16 cellular contexts compared by ENCODE assay signal in genomic region chr7:113099284-113099919, GRCh38. TPM values are rescaled to one million over a fixed set of nuclear protein-coding genes. Genes with fewer than 3 reads are reported as not detected.
A peak's percentile ranks its signal among the peaks of the same experiment; 100 is the strongest.
DNase-seq lines count a peak whose midpoint lies in the region; ATAC-seq, FAIRE-seq and TF ChIP-seq lines count a peak whose summit lies in the region.
"Had no signal": no experiment of that assay in that cellular context is flagged by ENCODE, and none has a peak within 500 bp of the region (broad histone marks: within the 10 kb centered on the region; RNA-seq: fewer than 3 reads in every experiment).

No MANE protein-coding gene starts in this region.

- TF ChIP-seq EP300 in Ishikawa (IDR thresholded peaks at IDR 0.05; ENCODE audit: borderline replicate concordance) = no peak

- H3K36me3 ChIP-seq in bronchial epithelial cell (ENCODE audit: control insufficient read depth, insufficient read depth, low read length) (no peaks in the 10 kb centered on the region), stomach smooth muscle (ENCODE audit: control insufficient read depth in 2 of 2, insufficient read depth in 2 of 2, low read length in 2 of 2) (no peaks in the 10 kb centered on the region)
- H3K36me3 ChIP-seq: BLaER1 had no signal

- no peaks in the 10 kb centered on the region for H3K27me3 ChIP-seq in bronchial epithelial cell (ENCODE audit: control insufficient read depth, insufficient read depth, low read length)
- H3K27me3 ChIP-seq in stomach smooth muscle (ENCODE audit: control insufficient read depth in 1 of 2, insufficient read depth in 2 of 2, low read length in 2 of 2) = no peaks in the 10 kb centered on the region
- H3K27me3 ChIP-seq: BLaER1 had no signal

- FAIRE-seq in bronchial epithelial cell (lab: Jason Lieb, UNC) = no peak
- no peak for FAIRE-seq in urothelium cell line (lab: Jason Lieb, UNC)

- H3K27ac ChIP-seq in stomach smooth muscle (ENCODE audit: low read length) = no peak overlapping the region
- H3K27ac ChIP-seq: BLaER1, skin epidermis had no signal

- peak overlapping the region; percentile 15 for H3K4me3 ChIP-seq in bronchial epithelial cell (ENCODE audit: low read depth, low read length)
- H3K4me3 ChIP-seq in stomach smooth muscle (ENCODE audit: low read length in 2 of 2) = peak overlapping the region; percentile 16 to 52
- H3K4me3 ChIP-seq: BLaER1, skin epidermis had no signal

- H3K9me3 ChIP-seq in stomach smooth muscle (ENCODE audit: control insufficient read depth in 2 of 2, low read length in 2 of 2) = no peaks in the 10 kb centered on the region
- H3K9me3 ChIP-seq: BLaER1 had no signal

- peak; percentile 92 for DNase-seq in bronchial epithelial cell (ENCODE audit: low read depth)
- DNase-seq in kidney tubule cell (ENCODE audit: low spot score) = peak; percentile 25
- DNase-seq in activated effector memory CD4-positive, alpha-beta T cell treated with Interleukin-2 at 50 U/mL for 16 hours = no peak
- no peak for DNase-seq in urothelium cell line (ENCODE audit: low spot score)
- DNase-seq: activated CD8-positive, alpha-beta T cell treated with anti-CD3 and anti-CD28 coated beads for 36 hours; amniotic stem cell; H7; hypothalamus; NCI-H2227 treated with DMSO at 0.1 percent for 48 hours; stimulated activated naive B cell treated with anti-CD40 and anti-IgM and Interleukin-4, amounts not matched to agents 10 μg/mL and 1 μg/mL and 100 μg/mL, for 72 hours had no signal

- no peak for ATAC-seq in GM21390 (IDR thresholded peaks at IDR 0.05; ENCODE audit: unreplicated experiment)
- ATAC-seq: activated CD8-positive, alpha-beta T cell treated with anti-CD3 and anti-CD28 coated beads for 36 hours; stimulated activated naive B cell treated with anti-CD40 and anti-IgM and Interleukin-4, amounts not matched to agents 10 μg/mL and 1 μg/mL and 100 μg/mL, for 72 hours had no signal

- H3K9ac ChIP-seq in stomach smooth muscle (ENCODE audit: low read length in 2 of 2) = peak overlapping the region in 1 of 2 donors; percentile 44
- H3K9ac ChIP-seq: BLaER1 had no signal

- TF ChIP-seq RAD21 in Ishikawa (IDR thresholded peaks at IDR 0.05; ENCODE audit: low read depth) = no peak

- TF ChIP-seq CTCF in bronchial epithelial cell (IDR thresholded peaks at IDR 0.05; ENCODE audit: insufficient read depth, low read length, severe bottlenecking) = no peak

- H3K4me1 ChIP-seq in stomach smooth muscle (ENCODE audit: control insufficient read depth, insufficient read depth, low read length) = no peaks in the 10 kb centered on the region
- H3K4me1 ChIP-seq: BLaER1 had no signal

TF ChIP-seq in Ishikawa, 13 proteins besides CTCF, POLR2A, EP300 and RAD21:
- TF ChIP-seq FOXM1 (IDR thresholded peaks at IDR 0.05; ENCODE audit: borderline replicate concordance, low read depth) (no peak), USF1 (IDR thresholded peaks at IDR 0.05) (no peak), TEAD4 (IDR thresholded peaks at IDR 0.05) (peak; percentile 66)

RNA-seq across cellular contexts. Expression of gene GPR85, which starts 12.8 kb away (rescaled TPM):
- total RNA-seq in bronchial epithelial cell = 0.26 and 0.77 TPM in 2 replicates
- total RNA-seq: activated CD8-positive, alpha-beta T cell treated with anti-CD3 and anti-CD28 coated beads for 36 hours; activated T-helper 1 cell treated with anti-CD3 and anti-CD28 coated beads, Interleukin-12 subunit alpha, Interleukin-12 subunit beta, Interleukin-2, Interleukin-4 antibody, amounts not matched to agents 30 ng/mL and 10 ng/mL and 1 ng/mL, durations not matched to agents 14 hours and 24 hours and 36 hours had no signal

RNA-seq across cellular contexts. Expression of gene SMIM30, which starts 19.0 kb away (rescaled TPM):
- 28.2 and 55.4 TPM in 2 replicates for total RNA-seq in bronchial epithelial cell

Comparison
In these comparisons a context has a peak if more than half of its experiments do, and no peak if none do; other contexts are left out.
1. DNase-seq: peak in bronchial epithelial cell (single experiment) and kidney tubule cell (single experiment); none in activated effector memory CD4-positive, alpha-beta T cell treated with Interleukin-2 at 50 U/mL for 16 hours (single experiment) and urothelium cell line (single experiment).